In the genomic region with DNA sequence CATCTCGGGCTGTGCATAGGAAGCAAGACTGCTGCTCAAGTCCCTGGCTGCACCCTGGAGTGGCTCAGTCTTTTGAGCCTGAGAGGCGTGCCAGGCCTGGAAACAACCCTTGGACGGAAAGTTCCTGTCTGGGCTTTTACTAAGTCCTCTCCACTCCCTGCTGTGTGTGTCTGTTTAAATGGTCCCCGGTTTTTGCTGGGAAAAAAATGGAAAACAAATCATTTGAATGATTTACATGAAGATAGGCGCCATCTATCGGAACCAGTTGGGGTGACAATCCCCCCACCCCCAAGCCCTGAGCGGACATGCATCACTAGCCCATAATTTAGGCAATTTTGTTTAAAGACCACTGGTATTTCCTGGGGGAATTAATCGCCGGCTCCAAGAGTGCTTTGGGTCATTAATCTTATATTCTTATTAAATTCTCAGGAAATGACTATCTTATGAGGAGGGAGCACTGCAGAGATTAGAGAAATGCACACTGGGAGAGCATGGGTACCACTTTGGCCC, we compare ENCODE assay signal across 8 cellular contexts. TPM values are rescaled to one million over a fixed set of nuclear protein-coding genes. Genes with fewer than 3 reads are reported as not detected.
A peak's percentile ranks its signal among the peaks of the same experiment; 100 is the strongest.
DNase-seq lines count a peak whose midpoint lies in the region; ATAC-seq lines count a peak whose summit lies in the region.

No MANE protein-coding gene starts in this region.

- H3K27ac Mint-ChIP-seq in activated CD4-positive, alpha-beta memory T cell treated with anti-CD3 and anti-CD28 coated beads for 36 hours: no peak overlapping the region

- DNase-seq in SIG-M5 treated with dmso at 0.1 percent for 504 hours (lab: John Stamatoyannopoulos, UW; ENCODE audit: unreplicated experiment) (peak; percentile 19), SIG-M5 (lab: John Stamatoyannopoulos, UW) (no peak), NCI-H2227 (lab: John Stamatoyannopoulos, UW; ENCODE audit: unreplicated experiment) (peak; percentile 95), epidermal melanocyte (ENCODE audit: insufficient read length, low spot score) (peak; percentile 36), mucosa of gallbladder (ENCODE audit: low spot score) (peak; percentile 68)
- DNase-seq in activated CD4-positive, alpha-beta memory T cell treated with anti-CD3 and anti-CD28 coated beads for 36 hours: peak; percentile 66
- DNase-seq in stimulated activated naive CD8-positive, alpha-beta T cell treated with anti-CD3 and anti-CD28 coated beads, Interleukin-15, Interleukin-2, amounts not matched to agents 100 U/mL and 50 U/mL, for 24 hours: peak; percentile 67

- intact Hi-C loops in activated CD4-positive, alpha-beta memory T cell treated with anti-CD3 and anti-CD28 coated beads for 36 hours (cut with micrococcal nuclease): no loop called here

- H3K27me3 Mint-ChIP-seq in activated CD4-positive, alpha-beta memory T cell treated with anti-CD3 and anti-CD28 coated beads for 36 hours: peaks cover 19% of the 10 kb centered on the region

- H3K9me3 Mint-ChIP-seq in activated CD4-positive, alpha-beta memory T cell treated with anti-CD3 and anti-CD28 coated beads for 36 hours: no peaks in the 10 kb centered on the region

- POLR2A ChIA-PET in activated CD4-positive, alpha-beta memory T cell treated with anti-CD3 and anti-CD28 coated beads for 36 hours (lab: Charles Lee): no interaction called here

- no peak for ATAC-seq in stimulated activated naive CD8-positive, alpha-beta T cell treated with anti-CD3 and anti-CD28 coated beads, Interleukin-15, Interleukin-2, amounts not matched to agents 100 U/mL and 50 U/mL, for 24 hours
- ATAC-seq in HG03432 (IDR thresholded peaks at IDR 0.05; ENCODE audit: unreplicated experiment): no peak

- H3K4me3 Mint-ChIP-seq in activated CD4-positive, alpha-beta memory T cell treated with anti-CD3 and anti-CD28 coated beads for 36 hours: no peak overlapping the region

- H3K36me3 Mint-ChIP-seq in activated CD4-positive, alpha-beta memory T cell treated with anti-CD3 and anti-CD28 coated beads for 36 hours: no peaks in the 10 kb centered on the region

- CTCF ChIA-PET in activated CD4-positive, alpha-beta memory T cell treated with anti-CD3 and anti-CD28 coated beads for 36 hours (lab: Charles Lee): interaction anchor here (0.6 to 6.9 kb wide), 8 partner anchors 12 to 297 kb away, joined by 3 to 97 read pairs (median 3); no protein-coding TSS in a partner anchor

- H3K4me1 Mint-ChIP-seq in activated CD4-positive, alpha-beta memory T cell treated with anti-CD3 and anti-CD28 coated beads for 36 hours (ENCODE audit: low read depth): peaks cover 41% of the 10 kb centered on the region

RNA-seq across cellular contexts. Expression of a gene that starts 2.7 kb away (rescaled TPM):
- 10 to 100 TPM in 1 of 2 experiments, 1 to 10 TPM in 1; 8.9 to 11.1 TPM for total RNA-seq in activated CD4-positive, alpha-beta memory T cell treated with anti-CD3 and anti-CD28 coated beads for 36 hours
- total RNA-seq in mucosa of gallbladder: 25.9 TPM
